Comparison of ENCODE assay signal across 29 cellular contexts in the genomic region with DNA sequence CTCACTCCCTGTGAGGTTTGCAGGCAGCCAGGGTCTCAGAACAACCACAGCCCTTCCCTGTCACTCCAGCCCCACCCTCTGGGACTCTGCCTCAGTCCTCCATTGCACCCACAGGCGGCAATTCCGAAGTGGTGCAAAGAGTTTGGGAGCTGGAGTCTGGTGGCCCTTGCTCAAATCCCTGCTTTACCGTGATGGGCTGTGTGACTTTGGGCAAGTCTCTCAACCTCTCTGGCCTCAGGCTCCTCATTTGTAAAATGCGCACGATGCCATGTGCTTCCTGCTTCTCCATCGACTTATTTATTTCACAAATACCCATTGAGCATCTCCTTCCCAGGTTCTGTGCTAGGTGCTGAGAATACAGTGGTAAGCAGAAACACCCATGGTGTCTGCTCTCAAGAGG. TPM values are rescaled to one million over a fixed set of nuclear protein-coding genes. Genes with fewer than 3 reads are reported as not detected.
"Had no signal": no experiment of that assay in that cellular context is flagged by ENCODE, and none has a peak within 500 bp of the region (broad histone marks: within the 10 kb centered on the region; RNA-seq: fewer than 3 reads in every experiment).

No MANE protein-coding gene starts in this region.

- H2AFZ ChIP-seq: hepatocyte had no signal

- ATAC-seq: effector memory CD8-positive, alpha-beta T cell; gastrocnemius medialis; heart left ventricle; left lobe of liver; mucosa of descending colon; natural killer cell treated with Interleukin-12 subunit alpha and Interleukin-12 subunit beta and Interleukin-15 and Interleukin-18, amount 100 ng/mL, for 72 hours; pancreas had no signal

- H3K9me3 Mint-ChIP-seq: effector memory CD8-positive, alpha-beta T cell; memory B cell; mesothelial cell of epicardium; naive B cell; natural killer cell treated with Interleukin-12 subunit alpha and Interleukin-12 subunit beta and Interleukin-15 and Interleukin-18, amount 100 ng/mL, for 72 hours; neural crest cell had no signal

- H3K9me3 ChIP-seq: gastrocnemius medialis, heart left ventricle, mucosa of descending colon, neutrophil, pancreas, right atrium auricular region, sigmoid colon, stomach, thyroid gland, vagina had no signal

- H3K4me3 Mint-ChIP-seq: effector memory CD8-positive, alpha-beta T cell; memory B cell; mesothelial cell of epicardium; naive B cell; natural killer cell treated with Interleukin-12 subunit alpha and Interleukin-12 subunit beta and Interleukin-15 and Interleukin-18, amount 100 ng/mL, for 72 hours; neural crest cell had no signal

- H3K27ac Mint-ChIP-seq: effector memory CD8-positive, alpha-beta T cell; memory B cell; mesothelial cell of epicardium; naive B cell; natural killer cell treated with Interleukin-12 subunit alpha and Interleukin-12 subunit beta and Interleukin-15 and Interleukin-18, amount 100 ng/mL, for 72 hours; progenitor cell of endocrine pancreas had no signal

- H3K4me2 ChIP-seq: hepatocyte had no signal

- H3K27ac ChIP-seq: gastrocnemius medialis, heart left ventricle, hepatocyte, neutrophil, pancreas, right atrium auricular region, sigmoid colon, stomach, thyroid gland, vagina had no signal

- DNase-seq: cortex of kidney; effector memory CD8-positive, alpha-beta T cell; gastrocnemius medialis; kidney; mucosa of descending colon; naive B cell; sigmoid colon; stimulated activated CD4-positive, alpha-beta T cell treated with anti-CD3 and anti-CD28 coated beads, Interleukin-4, amount 100 ng/mL, for 4 hours; stimulated activated naive CD4-positive, alpha-beta T cell; stomach; thyroid gland; trophoblast cell had no signal

- H3K27me3 ChIP-seq: gastrocnemius medialis, pancreas, right atrium auricular region, stomach, thyroid gland, vagina had no signal

- H3K4me1 Mint-ChIP-seq: mesothelial cell of epicardium had no signal

- H3K79me2 ChIP-seq: hepatocyte had no signal

- H3K4me3 ChIP-seq: gastrocnemius medialis, heart left ventricle, hepatocyte, lung, mucosa of descending colon, pancreas, right atrium auricular region, sigmoid colon, stomach, thyroid gland, vagina had no signal

- H3K36me3 Mint-ChIP-seq: memory B cell; mesothelial cell of epicardium; naive B cell; natural killer cell treated with Interleukin-12 subunit alpha and Interleukin-12 subunit beta and Interleukin-15 and Interleukin-18, amount 100 ng/mL, for 72 hours had no signal

- H3K4me1 ChIP-seq: pancreas, stomach, thyroid gland, vagina had no signal

- H3K36me3 ChIP-seq: gastrocnemius medialis, heart left ventricle, neutrophil, pancreas, right atrium auricular region, sigmoid colon, stomach, thyroid gland, vagina had no signal

RNA-seq across cellular contexts. Expression of a gene that starts 7.3 kb away (rescaled TPM):
- total RNA-seq: dermis microvascular lymphatic vessel endothelial cell; fibroblast of villous mesenchyme; glomerular endothelial cell; mesothelial cell of epicardium; natural killer cell treated with Interleukin-12 subunit alpha and Interleukin-12 subunit beta and Interleukin-15 and Interleukin-18, amount 100 ng/mL, for 72 hours; ureter had no signal
- polyA plus RNA-seq: lung had no signal
